ENCODE assay signal across 10 cellular contexts in genomic region chr2:219476605-219477578, GRCh38. TPM values are rescaled to one million over a fixed set of nuclear protein-coding genes. Genes with fewer than 3 reads are reported as not detected.
DNase-seq lines count a peak whose midpoint lies in the region; ATAC-seq, FAIRE-seq and TF ChIP-seq lines count a peak whose summit lies in the region.
"Had no signal": no experiment of that assay in that cellular context is flagged by ENCODE, and none has a peak within 500 bp of the region (broad histone marks: within the 10 kb centered on the region; RNA-seq: fewer than 3 reads in every experiment).

No MANE protein-coding gene starts in this region.

- peak; percentile 21 to 53; a peak in 4 of 6 replicates for ATAC-seq in A549

- H3K4me2 ChIP-seq in A549 (peak overlapping the region; percentile 50), OCI-LY3 (ENCODE audit: low read length) (peak overlapping the region; percentile 36; the same call in 1 of the 2 replicates)

- TF ChIP-seq CTCF in A549 (IDR thresholded peaks at IDR 0.05) (no peak; the same call in 2 of the 3 replicates), OCI-LY3 (IDR thresholded peaks at IDR 0.05; ENCODE audit: low read depth, low read length) (no peak)

- H3K9me3 ChIP-seq in A549 (no peaks in the 10 kb centered on the region), OCI-LY3 (ENCODE audit: insufficient read depth, low read length) (no peaks in the 10 kb centered on the region), iPS-18a (ENCODE audit: control insufficient read depth, low read depth, low read length) (no peaks in the 10 kb centered on the region)

- no peak for TF ChIP-seq EP300 in A549 (IDR thresholded peaks at IDR 0.05)

- in situ Hi-C loops in KBM-7 (cut with MboI; ENCODE audit: low pct_unique_long_range_greater_than_20kb, low sequenced_read_pairs): no loop called here

- H3K9ac ChIP-seq in OCI-LY3 (ENCODE audit: low read length): no peak overlapping the region
- no peak overlapping the region for H3K9ac ChIP-seq in iPS-18a (ENCODE audit: low read length)

- no peak overlapping the region for H2AFZ ChIP-seq in OCI-LY3 (ENCODE audit: low read depth, low read length)

- no peaks in the 10 kb centered on the region for H4K20me1 ChIP-seq in OCI-LY3 (ENCODE audit: insufficient read depth, low read length)

- H3K36me3 ChIP-seq in OCI-LY3 (replicated peaks; ENCODE audit: low read depth, low read length) (no peaks in the 10 kb centered on the region), iPS-18a (ENCODE audit: control insufficient read depth, low read depth, low read length) (no peaks in the 10 kb centered on the region)

- CTCF ChIA-PET in A549 (lab: Yijun Ruan, JAX): interaction anchor here (0.7 to 89.4 kb wide), 9 partner anchors 7 to 88 kb away, joined by 3 to 3291 read pairs (median 5); partner anchors contain the start of genes ASIC4, CHPF, GMPPA and SPEG

- TF ChIP-seq RAD21 in A549 (conservative IDR thresholded peaks at IDR 0.05 in 1 of 2, IDR thresholded peaks at IDR 0.05 in 1 of 2): no peak; a peak in 1 of 5 replicates

- TF ChIP-seq POLR2A in A549 (IDR thresholded peaks at IDR 0.05; ENCODE audit: low read length): no peak

- H3K4me1 ChIP-seq in A549 (peaks cover 5% of the 10 kb centered on the region; the same call in 2 of the 3 replicates), OCI-LY3 (ENCODE audit: low read length) (no peaks in the 10 kb centered on the region), iPS-18a (ENCODE audit: control insufficient read depth, low read depth, low read length) (no peaks in the 10 kb centered on the region)

- no peaks in the 10 kb centered on the region; the same call in none of the 2 replicates for H3K27me3 ChIP-seq in OCI-LY3 (ENCODE audit: low read depth, low read length)
- no peaks in the 10 kb centered on the region for H3K27me3 ChIP-seq in iPS-18a (ENCODE audit: control insufficient read depth, insufficient read depth, low read length)

- WGBS in A549 (ENCODE audit: missing lambda C conversion rate): 69% methylated on average over 18 of the region's 29 CpGs

- H3K79me2 ChIP-seq in OCI-LY3 (ENCODE audit: low read length): no peaks in the 10 kb centered on the region

- FAIRE-seq in A549 (lab: Jason Lieb, UNC): no peak

- POLR2A ChIA-PET in A549 (lab: Yijun Ruan, JAX): no interaction called here

- peak overlapping the region in 1 of 2 experiments; percentile 59; a peak in 4 of 6 replicates for H3K27ac ChIP-seq in A549
- no peak overlapping the region for H3K27ac ChIP-seq in OCI-LY3 (ENCODE audit: low read length)
- H3K27ac ChIP-seq in iPS-18a (ENCODE audit: low read length): no peak overlapping the region
- H3K27ac ChIP-seq: SK-N-MC had no signal

- H3K4me3 ChIP-seq in A549 (peak overlapping the region; percentile 3; the same call in 2 of the 3 replicates), OCI-LY3 (ENCODE audit: low read length) (no peak overlapping the region), iPS-18a (ENCODE audit: low read length) (peak overlapping the region; percentile 47)
- H3K4me3 ChIP-seq: SK-N-MC had no signal

- no peak for DNase-seq in A549 (ENCODE audit: low read depth in 1 of 2, low spot score in 1 of 2)
- DNase-seq in AML-193 (lab: John Stamatoyannopoulos, UW): no peak
- no peak for DNase-seq in NCI-H524 (lab: John Stamatoyannopoulos, UW)
- DNase-seq in KBM-7: no peak
- DNase-seq: amniotic stem cell; mammary epithelial cell; stimulated activated naive B cell treated with anti-CD40 and anti-IgM and Interleukin-4, amounts not matched to agents 10 μg/mL and 1 μg/mL and 100 μg/mL, for 72 hours had no signal

TF ChIP-seq in A549, 52 proteins besides CTCF, POLR2A, EP300 and RAD21:
- no peak for TF ChIP-seq HES2 (IDR thresholded peaks at IDR 0.05)
- no peak for TF ChIP-seq EHMT2 (IDR thresholded peaks at IDR 0.05; ENCODE audit: low read depth)
- no peak for TF ChIP-seq NPAS2 (CRISPR knock-in tag; IDR thresholded peaks at IDR 0.05; ENCODE audit: borderline replicate concordance)
- no peak for TF ChIP-seq HOXA7 (CRISPR knock-in tag; IDR thresholded peaks at IDR 0.05)
- no peak for TF ChIP-seq CHD4 (IDR thresholded peaks at IDR 0.05; ENCODE audit: borderline replicate concordance)
- no peak for TF ChIP-seq HOXB13 (CRISPR knock-in tag; IDR thresholded peaks at IDR 0.05; ENCODE audit: low read depth)
- no peak for TF ChIP-seq EHF (CRISPR knock-in tag; IDR thresholded peaks at IDR 0.05)
- no peak for TF ChIP-seq JUNB (IDR thresholded peaks at IDR 0.05)
- no peak for TF ChIP-seq ZNF302 (CRISPR knock-in tag; IDR thresholded peaks at IDR 0.05)
- no peak for TF ChIP-seq REST (IDR thresholded peaks at IDR 0.05)
- no peak for TF ChIP-seq ATOH8 (CRISPR knock-in tag; IDR thresholded peaks at IDR 0.05; ENCODE audit: low read depth)
- TF ChIP-seq CBX8 (IDR thresholded peaks at IDR 0.05): no peak
- TF ChIP-seq E2F6 (IDR thresholded peaks at IDR 0.05; ENCODE audit: borderline replicate concordance, low read depth): no peak
- TF ChIP-seq JUN (IDR thresholded peaks at IDR 0.05): no peak
- TF ChIP-seq MAFK (IDR thresholded peaks at IDR 0.05; ENCODE audit: partially characterized antibody): no peak
- TF ChIP-seq RARB (CRISPR knock-in tag; IDR thresholded peaks at IDR 0.05): no peak
- no peak for TF ChIP-seq TFCP2L1 (CRISPR knock-in tag; IDR thresholded peaks at IDR 0.05)

RNA-seq across cellular contexts. Expression of gene GMPPA, which starts 21.8 kb away (rescaled TPM):
- 46.2 and 55.3 TPM in 2 replicates for polyA plus RNA-seq in A549 (2011; rRNA removed)
- polyA plus RNA-seq in A549 (2012; cell fraction: cytosol; rRNA removed): 55.6 and 70.3 TPM in 2 replicates
- polyA plus RNA-seq in A549 (2012; cell fraction: nucleus; rRNA removed): 113 and 115 TPM in 2 replicates
- 31.3 to 38.4 TPM (median 36.2 TPM) in 3 replicates for polyA plus RNA-seq in A549 (2017; fragmentation: RNase III; extraction: RNeasy Plus Mini Kit Qiagen cat#74134 plus additional on column Dnase treatment)
- 63.6 and 92.8 TPM in 2 replicates for polyA minus RNA-seq in A549 (2011; rRNA and poly(A)+ RNA removed)

RNA-seq across cellular contexts. Expression of gene ASIC4, which starts 37.4 kb away (rescaled TPM):
- polyA plus RNA-seq in A549 (2011; rRNA removed) (0.04 and 0.13 TPM in 2 replicates), A549 (2017; fragmentation: RNase III; extraction: RNeasy Plus Mini Kit Qiagen cat#74134 plus additional on column Dnase treatment) (0.07 to 0.08 TPM in 2 of 3 replicates, not detected in the other)
- polyA plus RNA-seq in A549 (2012; cell fraction: cytosol; rRNA removed): 0.01 and 0.05 TPM in 2 replicates
- 0.17 and 0.33 TPM in 2 replicates for polyA plus RNA-seq in A549 (2012; cell fraction: nucleus; rRNA removed)
- polyA minus RNA-seq in A549 (2011; rRNA and poly(A)+ RNA removed): 0.12 TPM in 1 of 2 replicates, not detected in the other

RNA-seq across cellular contexts. Expression of gene SPEG, which starts 42.2 kb away (rescaled TPM):
- 2.3 TPM in 2 replicates for polyA plus RNA-seq in A549 (2011; rRNA removed)
- 5.8 and 7.2 TPM in 2 replicates for polyA plus RNA-seq in A549 (2012; cell fraction: cytosol; rRNA removed)
- 25.9 and 31.3 TPM in 2 replicates for polyA plus RNA-seq in A549 (2012; cell fraction: nucleus; rRNA removed)
- 9.3 to 13.0 TPM (median 11.5 TPM) in 3 replicates for polyA plus RNA-seq in A549 (2017; fragmentation: RNase III; extraction: RNeasy Plus Mini Kit Qiagen cat#74134 plus additional on column Dnase treatment)
- 3.1 and 6.2 TPM in 2 replicates for polyA minus RNA-seq in A549 (2011; rRNA and poly(A)+ RNA removed)

RNA-seq across cellular contexts. Expression of gene DES, which starts 58.7 kb away (rescaled TPM):
- 0.06 and 0.20 TPM in 2 replicates for polyA plus RNA-seq in A549 (2011; rRNA removed)
- polyA plus RNA-seq in A549 (2012; cell fraction: cytosol; rRNA removed): 0.01 and 0.10 TPM in 2 replicates
- polyA plus RNA-seq in A549 (2012; cell fraction: nucleus; rRNA removed): 0.04 TPM in 1 of 2 replicates, not detected in the other
- polyA plus RNA-seq in A549 (2017; fragmentation: RNase III; extraction: RNeasy Plus Mini Kit Qiagen cat#74134 plus additional on column Dnase treatment): 0.09 TPM in 1 of 3 replicates, not detected in the others
- 0.21 TPM in 1 of 2 replicates, not detected in the other for polyA minus RNA-seq in A549 (2011; rRNA and poly(A)+ RNA removed)
